In the genomic region with DNA sequence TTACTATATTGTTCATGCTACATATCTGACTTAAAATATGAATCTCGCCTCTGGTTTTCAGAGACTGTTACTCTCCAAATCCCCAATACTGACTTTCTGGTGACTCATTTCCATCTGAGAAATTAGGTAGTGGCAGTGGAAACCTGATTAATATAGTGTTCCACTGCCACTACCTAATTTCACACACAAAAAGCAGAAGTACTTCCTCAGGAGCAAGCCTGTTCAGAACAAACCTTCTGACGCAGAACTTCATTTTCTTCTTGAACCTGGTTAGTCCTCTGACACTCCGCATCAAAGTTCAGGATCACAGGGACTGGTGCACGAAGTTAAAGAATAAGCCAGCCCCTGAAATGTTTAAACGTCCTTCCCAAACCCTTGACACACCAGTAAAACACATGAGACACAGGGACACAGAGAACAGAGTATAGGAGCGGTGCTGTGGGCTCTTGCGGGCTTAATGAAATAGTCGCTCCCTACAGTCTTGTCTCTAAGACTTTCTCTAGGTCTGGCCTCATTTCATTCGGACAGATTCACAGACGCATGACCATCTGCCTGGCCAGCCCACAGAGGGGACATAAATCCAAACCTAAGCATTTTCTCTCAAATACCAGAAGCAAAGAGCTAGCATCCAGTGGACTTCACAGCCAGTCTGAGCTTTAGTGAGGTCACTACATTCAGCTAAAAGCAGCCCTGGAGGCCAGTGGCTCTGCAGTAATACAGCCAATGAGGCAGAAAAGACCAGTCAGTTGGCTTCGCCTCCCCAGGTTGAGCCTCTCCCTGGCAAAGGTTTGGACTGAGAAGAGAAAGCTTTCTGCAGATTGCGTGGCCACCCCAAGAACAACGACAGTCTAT, we compare ENCODE assay signal across 1 cellular context.
TF ChIP-seq lines count a peak whose summit lies in the region.

No MANE protein-coding gene starts in this region.

TF ChIP-seq in SK-N-SH treated with all-trans-retinoic acid at 6 μM for 48 hours, 23 proteins besides CTCF, POLR2A, EP300 and RAD21 (continued from another document):
- TF ChIP-seq, protein P1, sequence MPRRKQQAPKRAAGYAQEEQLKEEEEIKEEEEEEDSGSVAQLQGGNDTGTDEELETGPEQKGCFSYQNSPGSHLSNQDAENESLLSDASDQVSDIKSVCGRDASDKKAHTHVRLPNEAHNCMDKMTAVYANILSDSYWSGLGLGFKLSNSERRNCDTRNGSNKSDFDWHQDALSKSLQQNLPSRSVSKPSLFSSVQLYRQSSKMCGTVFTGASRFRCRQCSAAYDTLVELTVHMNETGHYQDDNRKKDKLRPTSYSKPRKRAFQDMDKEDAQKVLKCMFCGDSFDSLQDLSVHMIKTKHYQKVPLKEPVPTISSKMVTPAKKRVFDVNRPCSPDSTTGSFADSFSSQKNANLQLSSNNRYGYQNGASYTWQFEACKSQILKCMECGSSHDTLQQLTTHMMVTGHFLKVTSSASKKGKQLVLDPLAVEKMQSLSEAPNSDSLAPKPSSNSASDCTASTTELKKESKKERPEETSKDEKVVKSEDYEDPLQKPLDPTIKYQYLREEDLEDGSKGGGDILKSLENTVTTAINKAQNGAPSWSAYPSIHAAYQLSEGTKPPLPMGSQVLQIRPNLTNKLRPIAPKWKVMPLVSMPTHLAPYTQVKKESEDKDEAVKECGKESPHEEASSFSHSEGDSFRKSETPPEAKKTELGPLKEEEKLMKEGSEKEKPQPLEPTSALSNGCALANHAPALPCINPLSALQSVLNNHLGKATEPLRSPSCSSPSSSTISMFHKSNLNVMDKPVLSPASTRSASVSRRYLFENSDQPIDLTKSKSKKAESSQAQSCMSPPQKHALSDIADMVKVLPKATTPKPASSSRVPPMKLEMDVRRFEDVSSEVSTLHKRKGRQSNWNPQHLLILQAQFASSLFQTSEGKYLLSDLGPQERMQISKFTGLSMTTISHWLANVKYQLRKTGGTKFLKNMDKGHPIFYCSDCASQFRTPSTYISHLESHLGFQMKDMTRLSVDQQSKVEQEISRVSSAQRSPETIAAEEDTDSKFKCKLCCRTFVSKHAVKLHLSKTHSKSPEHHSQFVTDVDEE (CRISPR knock-in tag; IDR thresholded peaks at IDR 0.05), result no peak
- TF ChIP-seq, protein P2, sequence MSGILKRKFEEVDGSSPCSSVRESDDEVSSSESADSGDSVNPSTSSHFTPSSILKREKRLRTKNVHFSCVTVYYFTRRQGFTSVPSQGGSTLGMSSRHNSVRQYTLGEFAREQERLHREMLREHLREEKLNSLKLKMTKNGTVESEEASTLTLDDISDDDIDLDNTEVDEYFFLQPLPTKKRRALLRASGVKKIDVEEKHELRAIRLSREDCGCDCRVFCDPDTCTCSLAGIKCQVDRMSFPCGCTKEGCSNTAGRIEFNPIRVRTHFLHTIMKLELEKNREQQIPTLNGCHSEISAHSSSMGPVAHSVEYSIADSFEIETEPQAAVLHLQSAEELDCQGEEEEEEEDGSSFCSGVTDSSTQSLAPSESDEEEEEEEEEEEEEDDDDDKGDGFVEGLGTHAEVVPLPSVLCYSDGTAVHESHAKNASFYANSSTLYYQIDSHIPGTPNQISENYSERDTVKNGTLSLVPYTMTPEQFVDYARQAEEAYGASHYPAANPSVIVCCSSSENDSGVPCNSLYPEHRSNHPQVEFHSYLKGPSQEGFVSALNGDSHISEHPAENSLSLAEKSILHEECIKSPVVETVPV (CRISPR knock-in tag; IDR thresholded peaks at IDR 0.05), result no peak
- TF ChIP-seq ZNF565 (CRISPR knock-in tag; conservative IDR thresholded peaks at IDR 0.05; ENCODE audit: low read depth) (no peak), BACH2 (CRISPR knock-in tag; IDR thresholded peaks at IDR 0.05; ENCODE audit: borderline replicate concordance) (no peak), ZNF70 (CRISPR knock-in tag; IDR thresholded peaks at IDR 0.05) (no peak), ZFP3 (CRISPR knock-in tag; IDR thresholded peaks at IDR 0.05) (no peak), PPARA (CRISPR knock-in tag; IDR thresholded peaks at IDR 0.05; ENCODE audit: borderline replicate concordance) (no peak), GLIS3 (CRISPR knock-in tag; IDR thresholded peaks at IDR 0.05) (no peak)
TF ChIP-seq in SK-N-SH treated with all-trans-retinoic acid at 6 μM for 48 hours: peak in this region for 0.
